1 cellular context compared by ENCODE assay signal in genomic region chr9:129757045-129757444, GRCh38.
TF ChIP-seq lines count a peak whose summit lies in the region.

No MANE protein-coding gene starts in this region.

TF ChIP-seq in GM12878, 131 proteins besides CTCF, POLR2A, EP300 and RAD21 (continued from another document):
- TF ChIP-seq REST (IDR thresholded peaks at IDR 0.05; ENCODE audit: low read depth, low read length) (no peak), TAF1 (IDR thresholded peaks at IDR 0.05; ENCODE audit: borderline replicate concordance, low read depth, low read length) (no peak), ATF7 (IDR thresholded peaks at IDR 0.05; ENCODE audit: low read depth) (no peak), ETV6 (conservative IDR thresholded peaks at IDR 0.05 in 1 of 2, IDR thresholded peaks at IDR 0.05 in 1 of 2; ENCODE audit: borderline replicate concordance in 1 of 2, low read depth in 1 of 2) (no peak), RB1 (IDR thresholded peaks at IDR 0.05; ENCODE audit: borderline replicate concordance) (no peak), KAT2A (conservative IDR thresholded peaks at IDR 0.05; ENCODE audit: control insufficient read depth, low read depth, low read length) (no peak), DPF2 (IDR thresholded peaks at IDR 0.05) (no peak), SREBF2 (IDR thresholded peaks at IDR 0.05; ENCODE audit: low read length) (no peak)
